1 cellular context compared by ENCODE assay signal in the genomic region with DNA sequence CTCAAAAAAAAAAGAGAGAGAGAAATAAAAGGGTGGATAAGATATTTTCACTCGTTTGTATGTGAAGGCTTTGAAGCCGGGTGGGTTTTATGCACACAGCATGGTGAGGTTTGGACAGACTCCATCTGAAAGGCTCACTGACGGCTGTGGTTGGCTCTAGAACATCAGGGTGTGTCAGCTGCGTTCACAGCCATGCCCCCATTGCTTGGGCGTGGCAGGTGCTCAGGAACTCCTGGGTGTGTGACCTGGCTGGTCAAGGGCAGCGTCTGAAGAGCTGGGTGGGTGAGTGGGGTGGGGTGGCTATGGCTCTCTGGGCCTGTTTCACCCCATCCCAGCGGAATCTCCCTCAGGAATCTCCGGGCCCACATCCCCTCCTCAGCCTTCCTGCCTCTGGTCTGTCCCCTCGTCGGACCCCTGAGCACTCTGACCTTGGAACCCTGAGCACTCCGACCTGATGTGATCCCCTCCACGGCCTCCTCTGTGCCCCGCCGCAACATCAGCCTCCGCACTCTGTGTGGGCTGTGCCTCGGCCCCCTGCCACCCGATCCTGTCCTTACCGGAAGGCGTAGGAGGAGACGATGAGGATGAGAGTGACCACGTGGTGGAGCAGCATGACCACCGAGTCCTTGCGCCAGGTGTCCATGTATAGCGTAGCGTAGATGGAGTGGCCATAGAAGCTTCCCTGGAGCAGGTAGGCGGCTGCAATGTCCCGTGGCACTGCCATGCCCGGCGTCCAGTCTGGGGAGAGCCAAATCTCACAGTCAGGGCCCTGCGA.
TF ChIP-seq lines count a peak whose summit lies in the region.

No MANE protein-coding gene starts in this region.

TF ChIP-seq in K562, 482 proteins besides CTCF, POLR2A, EP300 and RAD21:
- TF ChIP-seq RBFOX2 (IDR thresholded peaks at IDR 0.05; ENCODE audit: low read depth, low read length) (0 out of 2 replicates have a peak, but pooled peaks have one; percentile 17), EGR1 (conservative IDR thresholded peaks at IDR 0.05) (peak; percentile 81), PHTF2 (CRISPR knock-in tag; IDR thresholded peaks at IDR 0.05) (no peak), RAD51 (IDR thresholded peaks at IDR 0.05; ENCODE audit: borderline replicate concordance, low read depth) (peak; percentile 23; the same call in 1 of the 2 replicates), CTBP1 (IDR thresholded peaks at IDR 0.05; ENCODE audit: borderline replicate concordance) (peak; percentile 30; the same call in 1 of the 2 replicates), CHD4 (IDR thresholded peaks at IDR 0.05; ENCODE audit: insufficient read depth, insufficient replicate concordance, low read depth, low read length, poor library complexity, severe bottlenecking) (no peak), NRF1 (conservative IDR thresholded peaks at IDR 0.05 in 1 of 2, IDR thresholded peaks at IDR 0.05 in 1 of 2) (0 out of 4 replicates have a peak, but pooled peaks of 1 of the 2 experiments have one; percentile 11), STAG1 (CRISPR knock-in tag; IDR thresholded peaks at IDR 0.05; ENCODE audit: borderline replicate concordance) (peak; percentile 6; the same call in 1 of the 2 replicates), MEF2D (tag; conservative IDR thresholded peaks at IDR 0.05; ENCODE audit: low read depth) (no peak), ZNF785 (CRISPR knock-in tag; IDR thresholded peaks at IDR 0.05) (no peak), KHSRP (IDR thresholded peaks at IDR 0.05) (no peak), POLR2G (IDR thresholded peaks at IDR 0.05; ENCODE audit: low read depth, low read length) (peak; percentile 43; the same call in 1 of the 2 replicates), FOS (IDR thresholded peaks at IDR 0.05; ENCODE audit: extremely low read depth, insufficient read length) (no peak), SP1 (CRISPR knock-in tag; IDR thresholded peaks at IDR 0.05) (0 out of 2 replicates have a peak, but pooled peaks have one; percentile 13), MXI1 (IDR thresholded peaks at IDR 0.05; ENCODE audit: low read depth, low read length) (no peak)
- TF ChIP-seq, protein P1, sequence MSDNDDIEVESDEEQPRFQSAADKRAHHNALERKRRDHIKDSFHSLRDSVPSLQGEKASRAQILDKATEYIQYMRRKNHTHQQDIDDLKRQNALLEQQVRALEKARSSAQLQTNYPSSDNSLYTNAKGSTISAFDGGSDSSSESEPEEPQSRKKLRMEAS (CRISPR knock-in tag; IDR thresholded peaks at IDR 0.05), result peak; percentile 62; the same call in 1 of the 2 replicates
- TF ChIP-seq, protein P2, sequence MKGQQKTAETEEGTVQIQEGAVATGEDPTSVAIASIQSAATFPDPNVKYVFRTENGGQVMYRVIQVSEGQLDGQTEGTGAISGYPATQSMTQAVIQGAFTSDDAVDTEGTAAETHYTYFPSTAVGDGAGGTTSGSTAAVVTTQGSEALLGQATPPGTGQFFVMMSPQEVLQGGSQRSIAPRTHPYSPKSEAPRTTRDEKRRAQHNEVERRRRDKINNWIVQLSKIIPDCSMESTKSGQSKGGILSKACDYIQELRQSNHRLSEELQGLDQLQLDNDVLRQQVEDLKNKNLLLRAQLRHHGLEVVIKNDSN (CRISPR knock-in tag; IDR thresholded peaks at IDR 0.05), result peak; percentile 78
- TF ChIP-seq, protein P3, sequence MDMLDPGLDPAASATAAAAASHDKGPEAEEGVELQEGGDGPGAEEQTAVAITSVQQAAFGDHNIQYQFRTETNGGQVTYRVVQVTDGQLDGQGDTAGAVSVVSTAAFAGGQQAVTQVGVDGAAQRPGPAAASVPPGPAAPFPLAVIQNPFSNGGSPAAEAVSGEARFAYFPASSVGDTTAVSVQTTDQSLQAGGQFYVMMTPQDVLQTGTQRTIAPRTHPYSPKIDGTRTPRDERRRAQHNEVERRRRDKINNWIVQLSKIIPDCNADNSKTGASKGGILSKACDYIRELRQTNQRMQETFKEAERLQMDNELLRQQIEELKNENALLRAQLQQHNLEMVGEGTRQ (CRISPR knock-in tag; IDR thresholded peaks at IDR 0.05), result peak; percentile 58
- TF ChIP-seq, protein P4, sequence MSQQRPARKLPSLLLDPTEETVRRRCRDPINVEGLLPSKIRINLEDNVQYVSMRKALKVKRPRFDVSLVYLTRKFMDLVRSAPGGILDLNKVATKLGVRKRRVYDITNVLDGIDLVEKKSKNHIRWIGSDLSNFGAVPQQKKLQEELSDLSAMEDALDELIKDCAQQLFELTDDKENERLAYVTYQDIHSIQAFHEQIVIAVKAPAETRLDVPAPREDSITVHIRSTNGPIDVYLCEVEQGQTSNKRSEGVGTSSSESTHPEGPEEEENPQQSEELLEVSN (IDR thresholded peaks at IDR 0.05; ENCODE audit: borderline replicate concordance in 1 of 2, extremely low read depth in 1 of 2, insufficient read depth in 1 of 2, insufficient read length in 1 of 2, low read depth in 1 of 2, low read length in 1 of 2, poor library complexity in 1 of 2, severe bottlenecking in 1 of 2), result peak in 1 of 2 experiments; percentile 17
- TF ChIP-seq, protein P5, sequence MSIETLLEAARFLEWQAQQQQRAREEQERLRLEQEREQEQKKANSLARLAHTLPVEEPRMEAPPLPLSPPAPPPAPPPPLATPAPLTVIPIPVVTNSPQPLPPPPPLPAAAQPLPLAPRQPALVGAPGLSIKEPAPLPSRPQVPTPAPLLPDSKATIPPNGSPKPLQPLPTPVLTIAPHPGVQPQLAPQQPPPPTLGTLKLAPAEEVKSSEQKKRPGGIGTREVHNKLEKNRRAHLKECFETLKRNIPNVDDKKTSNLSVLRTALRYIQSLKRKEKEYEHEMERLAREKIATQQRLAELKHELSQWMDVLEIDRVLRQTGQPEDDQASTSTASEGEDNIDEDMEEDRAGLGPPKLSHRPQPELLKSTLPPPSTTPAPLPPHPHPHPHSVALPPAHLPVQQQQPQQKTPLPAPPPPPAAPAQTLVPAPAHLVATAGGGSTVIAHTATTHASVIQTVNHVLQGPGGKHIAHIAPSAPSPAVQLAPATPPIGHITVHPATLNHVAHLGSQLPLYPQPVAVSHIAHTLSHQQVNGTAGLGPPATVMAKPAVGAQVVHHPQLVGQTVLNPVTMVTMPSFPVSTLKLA (conservative IDR thresholded peaks at IDR 0.05), result peak in 1 of 2 experiments; percentile 60; a peak in 2 of 4 replicates
- TF ChIP-seq, protein P6, sequence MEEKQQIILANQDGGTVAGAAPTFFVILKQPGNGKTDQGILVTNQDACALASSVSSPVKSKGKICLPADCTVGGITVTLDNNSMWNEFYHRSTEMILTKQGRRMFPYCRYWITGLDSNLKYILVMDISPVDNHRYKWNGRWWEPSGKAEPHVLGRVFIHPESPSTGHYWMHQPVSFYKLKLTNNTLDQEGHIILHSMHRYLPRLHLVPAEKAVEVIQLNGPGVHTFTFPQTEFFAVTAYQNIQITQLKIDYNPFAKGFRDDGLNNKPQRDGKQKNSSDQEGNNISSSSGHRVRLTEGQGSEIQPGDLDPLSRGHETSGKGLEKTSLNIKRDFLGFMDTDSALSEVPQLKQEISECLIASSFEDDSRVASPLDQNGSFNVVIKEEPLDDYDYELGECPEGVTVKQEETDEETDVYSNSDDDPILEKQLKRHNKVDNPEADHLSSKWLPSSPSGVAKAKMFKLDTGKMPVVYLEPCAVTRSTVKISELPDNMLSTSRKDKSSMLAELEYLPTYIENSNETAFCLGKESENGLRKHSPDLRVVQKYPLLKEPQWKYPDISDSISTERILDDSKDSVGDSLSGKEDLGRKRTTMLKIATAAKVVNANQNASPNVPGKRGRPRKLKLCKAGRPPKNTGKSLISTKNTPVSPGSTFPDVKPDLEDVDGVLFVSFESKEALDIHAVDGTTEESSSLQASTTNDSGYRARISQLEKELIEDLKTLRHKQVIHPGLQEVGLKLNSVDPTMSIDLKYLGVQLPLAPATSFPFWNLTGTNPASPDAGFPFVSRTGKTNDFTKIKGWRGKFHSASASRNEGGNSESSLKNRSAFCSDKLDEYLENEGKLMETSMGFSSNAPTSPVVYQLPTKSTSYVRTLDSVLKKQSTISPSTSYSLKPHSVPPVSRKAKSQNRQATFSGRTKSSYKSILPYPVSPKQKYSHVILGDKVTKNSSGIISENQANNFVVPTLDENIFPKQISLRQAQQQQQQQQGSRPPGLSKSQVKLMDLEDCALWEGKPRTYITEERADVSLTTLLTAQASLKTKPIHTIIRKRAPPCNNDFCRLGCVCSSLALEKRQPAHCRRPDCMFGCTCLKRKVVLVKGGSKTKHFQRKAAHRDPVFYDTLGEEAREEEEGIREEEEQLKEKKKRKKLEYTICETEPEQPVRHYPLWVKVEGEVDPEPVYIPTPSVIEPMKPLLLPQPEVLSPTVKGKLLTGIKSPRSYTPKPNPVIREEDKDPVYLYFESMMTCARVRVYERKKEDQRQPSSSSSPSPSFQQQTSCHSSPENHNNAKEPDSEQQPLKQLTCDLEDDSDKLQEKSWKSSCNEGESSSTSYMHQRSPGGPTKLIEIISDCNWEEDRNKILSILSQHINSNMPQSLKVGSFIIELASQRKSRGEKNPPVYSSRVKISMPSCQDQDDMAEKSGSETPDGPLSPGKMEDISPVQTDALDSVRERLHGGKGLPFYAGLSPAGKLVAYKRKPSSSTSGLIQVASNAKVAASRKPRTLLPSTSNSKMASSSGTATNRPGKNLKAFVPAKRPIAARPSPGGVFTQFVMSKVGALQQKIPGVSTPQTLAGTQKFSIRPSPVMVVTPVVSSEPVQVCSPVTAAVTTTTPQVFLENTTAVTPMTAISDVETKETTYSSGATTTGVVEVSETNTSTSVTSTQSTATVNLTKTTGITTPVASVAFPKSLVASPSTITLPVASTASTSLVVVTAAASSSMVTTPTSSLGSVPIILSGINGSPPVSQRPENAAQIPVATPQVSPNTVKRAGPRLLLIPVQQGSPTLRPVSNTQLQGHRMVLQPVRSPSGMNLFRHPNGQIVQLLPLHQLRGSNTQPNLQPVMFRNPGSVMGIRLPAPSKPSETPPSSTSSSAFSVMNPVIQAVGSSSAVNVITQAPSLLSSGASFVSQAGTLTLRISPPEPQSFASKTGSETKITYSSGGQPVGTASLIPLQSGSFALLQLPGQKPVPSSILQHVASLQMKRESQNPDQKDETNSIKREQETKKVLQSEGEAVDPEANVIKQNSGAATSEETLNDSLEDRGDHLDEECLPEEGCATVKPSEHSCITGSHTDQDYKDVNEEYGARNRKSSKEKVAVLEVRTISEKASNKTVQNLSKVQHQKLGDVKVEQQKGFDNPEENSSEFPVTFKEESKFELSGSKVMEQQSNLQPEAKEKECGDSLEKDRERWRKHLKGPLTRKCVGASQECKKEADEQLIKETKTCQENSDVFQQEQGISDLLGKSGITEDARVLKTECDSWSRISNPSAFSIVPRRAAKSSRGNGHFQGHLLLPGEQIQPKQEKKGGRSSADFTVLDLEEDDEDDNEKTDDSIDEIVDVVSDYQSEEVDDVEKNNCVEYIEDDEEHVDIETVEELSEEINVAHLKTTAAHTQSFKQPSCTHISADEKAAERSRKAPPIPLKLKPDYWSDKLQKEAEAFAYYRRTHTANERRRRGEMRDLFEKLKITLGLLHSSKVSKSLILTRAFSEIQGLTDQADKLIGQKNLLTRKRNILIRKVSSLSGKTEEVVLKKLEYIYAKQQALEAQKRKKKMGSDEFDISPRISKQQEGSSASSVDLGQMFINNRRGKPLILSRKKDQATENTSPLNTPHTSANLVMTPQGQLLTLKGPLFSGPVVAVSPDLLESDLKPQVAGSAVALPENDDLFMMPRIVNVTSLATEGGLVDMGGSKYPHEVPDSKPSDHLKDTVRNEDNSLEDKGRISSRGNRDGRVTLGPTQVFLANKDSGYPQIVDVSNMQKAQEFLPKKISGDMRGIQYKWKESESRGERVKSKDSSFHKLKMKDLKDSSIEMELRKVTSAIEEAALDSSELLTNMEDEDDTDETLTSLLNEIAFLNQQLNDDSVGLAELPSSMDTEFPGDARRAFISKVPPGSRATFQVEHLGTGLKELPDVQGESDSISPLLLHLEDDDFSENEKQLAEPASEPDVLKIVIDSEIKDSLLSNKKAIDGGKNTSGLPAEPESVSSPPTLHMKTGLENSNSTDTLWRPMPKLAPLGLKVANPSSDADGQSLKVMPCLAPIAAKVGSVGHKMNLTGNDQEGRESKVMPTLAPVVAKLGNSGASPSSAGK (IDR thresholded peaks at IDR 0.05), result peak; percentile 36; the same call in 1 of the 2 replicates
- TF ChIP-seq, protein P7, sequence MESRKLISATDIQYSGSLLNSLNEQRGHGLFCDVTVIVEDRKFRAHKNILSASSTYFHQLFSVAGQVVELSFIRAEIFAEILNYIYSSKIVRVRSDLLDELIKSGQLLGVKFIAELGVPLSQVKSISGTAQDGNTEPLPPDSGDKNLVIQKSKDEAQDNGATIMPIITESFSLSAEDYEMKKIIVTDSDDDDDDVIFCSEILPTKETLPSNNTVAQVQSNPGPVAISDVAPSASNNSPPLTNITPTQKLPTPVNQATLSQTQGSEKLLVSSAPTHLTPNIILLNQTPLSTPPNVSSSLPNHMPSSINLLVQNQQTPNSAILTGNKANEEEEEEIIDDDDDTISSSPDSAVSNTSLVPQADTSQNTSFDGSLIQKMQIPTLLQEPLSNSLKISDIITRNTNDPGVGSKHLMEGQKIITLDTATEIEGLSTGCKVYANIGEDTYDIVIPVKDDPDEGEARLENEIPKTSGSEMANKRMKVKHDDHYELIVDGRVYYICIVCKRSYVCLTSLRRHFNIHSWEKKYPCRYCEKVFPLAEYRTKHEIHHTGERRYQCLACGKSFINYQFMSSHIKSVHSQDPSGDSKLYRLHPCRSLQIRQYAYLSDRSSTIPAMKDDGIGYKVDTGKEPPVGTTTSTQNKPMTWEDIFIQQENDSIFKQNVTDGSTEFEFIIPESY (CRISPR knock-in tag; IDR thresholded peaks at IDR 0.05), result peak; percentile 21; the same call in 1 of the 2 replicates
- TF ChIP-seq, protein P8, sequence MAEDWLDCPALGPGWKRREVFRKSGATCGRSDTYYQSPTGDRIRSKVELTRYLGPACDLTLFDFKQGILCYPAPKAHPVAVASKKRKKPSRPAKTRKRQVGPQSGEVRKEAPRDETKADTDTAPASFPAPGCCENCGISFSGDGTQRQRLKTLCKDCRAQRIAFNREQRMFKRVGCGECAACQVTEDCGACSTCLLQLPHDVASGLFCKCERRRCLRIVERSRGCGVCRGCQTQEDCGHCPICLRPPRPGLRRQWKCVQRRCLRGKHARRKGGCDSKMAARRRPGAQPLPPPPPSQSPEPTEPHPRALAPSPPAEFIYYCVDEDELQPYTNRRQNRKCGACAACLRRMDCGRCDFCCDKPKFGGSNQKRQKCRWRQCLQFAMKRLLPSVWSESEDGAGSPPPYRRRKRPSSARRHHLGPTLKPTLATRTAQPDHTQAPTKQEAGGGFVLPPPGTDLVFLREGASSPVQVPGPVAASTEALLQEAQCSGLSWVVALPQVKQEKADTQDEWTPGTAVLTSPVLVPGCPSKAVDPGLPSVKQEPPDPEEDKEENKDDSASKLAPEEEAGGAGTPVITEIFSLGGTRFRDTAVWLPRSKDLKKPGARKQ (CRISPR knock-in tag; IDR thresholded peaks at IDR 0.05), result peak; percentile 54; the same call in 1 of the 2 replicates
